ENCODE assay signal across 8 cellular contexts in genomic region chr1:1917995-1918900, GRCh38. TPM values are rescaled to one million over a fixed set of nuclear protein-coding genes. Genes with fewer than 3 reads are reported as not detected.
A peak's percentile ranks its signal among the peaks of the same experiment; 100 is the strongest.
DNase-seq lines count a peak whose midpoint lies in the region; ATAC-seq and TF ChIP-seq lines count a peak whose summit lies in the region.

No MANE protein-coding gene starts in this region.

- no peaks in the 10 kb centered on the region for H3K36me3 Mint-ChIP-seq in stimulated activated naive CD8-positive, alpha-beta T cell treated with anti-CD3 and anti-CD28 coated beads, Interleukin-15, Interleukin-2, amounts not matched to agents 100 ng/mL and 50 ng/mL, for 24 hours (ENCODE audit: low read depth)
- H3K36me3 Mint-ChIP-seq in chondrocyte (ENCODE audit: low read depth), result no peaks in the 10 kb centered on the region

- peak overlapping the region; percentile 28 for H3K9ac ChIP-seq in mucosa of stomach (ENCODE audit: low read length)

- DNase-seq in stimulated activated naive CD8-positive, alpha-beta T cell treated with anti-CD3 and anti-CD28 coated beads, Interleukin-15, Interleukin-2, amounts not matched to agents 100 U/mL and 50 U/mL, for 24 hours, result no peak
- DNase-seq in chondrocyte (ENCODE audit: low spot score) (peak; percentile 88), NCI-H1048 (lab: John Stamatoyannopoulos, UW) (no peak), GM19240 (ENCODE audit: insufficient read length, low spot score) (no peak)

- no peak overlapping the region for H3K27ac Mint-ChIP-seq in stimulated activated naive CD8-positive, alpha-beta T cell treated with anti-CD3 and anti-CD28 coated beads, Interleukin-15, Interleukin-2, amounts not matched to agents 100 ng/mL and 50 ng/mL, for 24 hours
- H3K27ac Mint-ChIP-seq in chondrocyte (ENCODE audit: unreplicated experiment), result no peak overlapping the region

- H3K9me3 Mint-ChIP-seq in stimulated activated naive CD8-positive, alpha-beta T cell treated with anti-CD3 and anti-CD28 coated beads, Interleukin-15, Interleukin-2, amounts not matched to agents 100 ng/mL and 50 ng/mL, for 24 hours, result no peaks in the 10 kb centered on the region
- no peaks in the 10 kb centered on the region for H3K9me3 Mint-ChIP-seq in chondrocyte (ENCODE audit: low read depth)

- no peak for TF ChIP-seq CTCF in chondrocyte (IDR thresholded peaks at IDR 0.05)

- H3K4me3 Mint-ChIP-seq in stimulated activated naive CD8-positive, alpha-beta T cell treated with anti-CD3 and anti-CD28 coated beads, Interleukin-15, Interleukin-2, amounts not matched to agents 100 ng/mL and 50 ng/mL, for 24 hours, result peak overlapping the region; percentile 41
- peak overlapping the region; percentile 33 for H3K4me3 Mint-ChIP-seq in chondrocyte (ENCODE audit: unreplicated experiment)

- peak overlapping the region; percentile 19 for H3K4me3 ChIP-seq in mucosa of stomach (ENCODE audit: low read length)

- peaks cover 3% of the 10 kb centered on the region for H3K4me1 Mint-ChIP-seq in stimulated activated naive CD8-positive, alpha-beta T cell treated with anti-CD3 and anti-CD28 coated beads, Interleukin-15, Interleukin-2, amounts not matched to agents 100 ng/mL and 50 ng/mL, for 24 hours (ENCODE audit: low read depth)
- H3K4me1 Mint-ChIP-seq in chondrocyte (ENCODE audit: low read depth), result peaks cover 3% of the 10 kb centered on the region

- ATAC-seq in stimulated activated naive CD8-positive, alpha-beta T cell treated with anti-CD3 and anti-CD28 coated beads, Interleukin-15, Interleukin-2, amounts not matched to agents 100 U/mL and 50 U/mL, for 24 hours, result no peak
- ATAC-seq in GM21515 (IDR thresholded peaks at IDR 0.05; ENCODE audit: unreplicated experiment) (no peak), HG02798 (IDR thresholded peaks at IDR 0.05; ENCODE audit: poor library complexity, unreplicated experiment) (no peak)

- no peaks in the 10 kb centered on the region for H3K36me3 ChIP-seq in mucosa of stomach (ENCODE audit: control insufficient read depth, insufficient read depth, low read length)

- no peaks in the 10 kb centered on the region for H3K9me3 ChIP-seq in mucosa of stomach (ENCODE audit: control insufficient read depth, low read length)

- H3K4me1 ChIP-seq in mucosa of stomach (ENCODE audit: control insufficient read depth, insufficient read depth, low read length), result peaks cover 36% of the 10 kb centered on the region

- peaks cover 5% of the 10 kb centered on the region for H3K27me3 Mint-ChIP-seq in stimulated activated naive CD8-positive, alpha-beta T cell treated with anti-CD3 and anti-CD28 coated beads, Interleukin-15, Interleukin-2, amounts not matched to agents 100 ng/mL and 50 ng/mL, for 24 hours
- no peaks in the 10 kb centered on the region for H3K27me3 Mint-ChIP-seq in chondrocyte (ENCODE audit: low read depth)

- peaks cover 8% of the 10 kb centered on the region for H3K27me3 ChIP-seq in mucosa of stomach (ENCODE audit: control insufficient read depth, insufficient read depth, low read length)

RNA-seq across cellular contexts. Expression of gene TMEM52, which starts 0.8 kb away (rescaled TPM):
- total RNA-seq in chondrocyte, result 0.67 to 0.90 TPM (median 0.68 TPM) in 3 replicates

RNA-seq across cellular contexts. Expression of gene CALML6, which starts 3.2 kb away (rescaled TPM):
- total RNA-seq in chondrocyte, result 2.1 to 2.3 TPM (median 2.1 TPM) in 3 replicates

RNA-seq across cellular contexts. Expression of gene GNB1, which starts 27.4 kb away (rescaled TPM):
- 419 to 543 TPM (median 538 TPM) in 3 replicates for total RNA-seq in chondrocyte
